Comparison of ENCODE assay signal across 9 cellular contexts in the genomic region with DNA sequence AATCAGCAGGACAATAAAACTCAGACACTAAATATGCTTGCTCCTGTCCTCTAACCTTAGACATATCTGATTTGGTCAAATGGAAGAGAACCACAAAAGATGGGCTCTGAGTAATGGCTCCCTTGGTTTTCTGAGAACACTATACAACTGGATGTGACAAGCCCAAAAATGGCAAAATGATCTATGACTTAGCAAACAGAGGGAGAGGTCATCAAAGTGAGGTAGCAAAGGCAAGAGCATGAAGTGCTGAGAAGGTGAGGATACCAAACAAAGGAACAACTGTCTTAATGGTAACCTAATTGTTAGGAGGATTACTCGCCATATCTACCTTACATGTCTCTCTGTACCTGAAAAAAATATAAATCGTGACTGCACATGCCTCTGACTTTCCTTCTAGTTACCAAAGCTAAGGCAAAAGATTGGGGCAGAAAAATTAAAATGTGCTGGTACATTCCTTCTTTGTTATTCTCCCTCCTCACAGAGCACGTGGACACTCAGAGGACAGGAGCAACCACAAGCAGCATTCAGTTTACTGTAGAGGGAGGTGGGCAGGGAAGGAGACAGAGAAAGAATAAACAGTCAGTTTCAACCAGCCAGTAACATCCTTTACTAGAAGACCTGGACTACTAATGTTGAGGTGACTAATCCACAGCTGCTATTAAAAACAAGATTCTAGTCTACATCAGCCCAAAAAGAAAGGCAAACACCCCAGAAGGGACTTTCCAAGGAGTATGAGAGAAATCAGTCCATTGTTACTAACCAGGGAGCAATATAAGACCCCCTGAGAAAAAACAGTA.
A peak's percentile ranks its signal among the peaks of the same experiment; 100 is the strongest.
DNase-seq lines count a peak whose midpoint lies in the region; ATAC-seq and TF ChIP-seq lines count a peak whose summit lies in the region.
"Had no signal": no experiment of that assay in that cellular context is flagged by ENCODE, and none has a peak within 500 bp of the region (broad histone marks: within the 10 kb centered on the region; RNA-seq: fewer than 3 reads in every experiment).

No MANE protein-coding gene starts in this region.

- POLR2A ChIA-PET in CD4-positive, alpha-beta memory T cell (lab: Charles Lee; ENCODE audit: partially characterized antibody), result interaction anchor here (0.6 kb wide), 1 partner anchor 108 kb away, joined by 3 read pairs; no protein-coding TSS in a partner anchor

- H3K36me3 ChIP-seq in CD4-positive, alpha-beta memory T cell (ENCODE audit: insufficient read depth, low read length), result peaks cover 33% of the 10 kb centered on the region

- no peak for TF ChIP-seq CTCF in foreskin keratinocyte (conservative IDR thresholded peaks at IDR 0.05)

- H3K27me3 Mint-ChIP-seq in CD4-positive, alpha-beta memory T cell, result no peaks in the 10 kb centered on the region

- no peak overlapping the region for H3K4me3 ChIP-seq in CD4-positive, alpha-beta memory T cell (ENCODE audit: low read length in 2 of 2)

- DNase-seq in CD4-positive, alpha-beta memory T cell, result no peak
- DNase-seq in T1000 (lab: John Stamatoyannopoulos, UW) (peak; percentile 10), foreskin keratinocyte (peak in 1 of 2 donors; percentile 49), left lobe of liver (ENCODE audit: low spot score) (no peak), NCI-H82 treated with DMSO at 0.1 percent for 48 hours (lab: John Stamatoyannopoulos, UW; ENCODE audit: unreplicated experiment) (no peak), HuH-7.5 (ENCODE audit: low spot score) (no peak)
- DNase-seq: cortex of kidney had no signal

- intact Hi-C loops in CD4-positive, alpha-beta memory T cell (cut with micrococcal nuclease), result no loop called here

- ATAC-seq in GM18520 (IDR thresholded peaks at IDR 0.05; ENCODE audit: unreplicated experiment) (peak; percentile 42), foreskin keratinocyte (peak; percentile 83), left lobe of liver (no peak)

- H3K9me3 Mint-ChIP-seq in CD4-positive, alpha-beta memory T cell, result no peaks in the 10 kb centered on the region
- H3K9me3 Mint-ChIP-seq: mesothelial cell of epicardium had no signal

- H3K4me1 Mint-ChIP-seq in CD4-positive, alpha-beta memory T cell, result peaks cover 0 to 13% (median 8%) of the 10 kb centered on the region in 4 donors

- H3K27ac ChIP-seq in CD4-positive, alpha-beta memory T cell (ENCODE audit: low read depth, low read length), result no peak overlapping the region
- H3K27ac ChIP-seq in foreskin keratinocyte, result peak overlapping the region; percentile 66

- no peaks in the 10 kb centered on the region for H3K9me3 ChIP-seq in CD4-positive, alpha-beta memory T cell (ENCODE audit: control insufficient read depth in 1 of 2, low read length in 2 of 2)

- H3K4me1 ChIP-seq in CD4-positive, alpha-beta memory T cell (ENCODE audit: insufficient read depth, low read length), result no peaks in the 10 kb centered on the region
- H3K4me1 ChIP-seq in foreskin keratinocyte, result peaks cover 23% of the 10 kb centered on the region

- no peak overlapping the region for H3K4me3 Mint-ChIP-seq in CD4-positive, alpha-beta memory T cell
- H3K4me3 Mint-ChIP-seq: mesothelial cell of epicardium had no signal

- peaks cover 42 to 67% of the 10 kb centered on the region in 2 donors for H3K36me3 Mint-ChIP-seq in CD4-positive, alpha-beta memory T cell

- no peaks in the 10 kb centered on the region for H3K27me3 ChIP-seq in CD4-positive, alpha-beta memory T cell (ENCODE audit: insufficient read depth, low read length)
- H3K27me3 ChIP-seq in foreskin keratinocyte, result no peaks in the 10 kb centered on the region

- peak overlapping the region in 5 of 7 donors; percentile 22 to 93 (median 53) for H3K27ac Mint-ChIP-seq in CD4-positive, alpha-beta memory T cell
- H3K27ac Mint-ChIP-seq: mesothelial cell of epicardium had no signal

- CTCF ChIA-PET in CD4-positive, alpha-beta memory T cell (lab: Charles Lee; ENCODE audit: partially characterized antibody), result interaction anchor here (1.9 kb wide), 1 partner anchor 9 kb away, joined by 5 read pairs; no protein-coding TSS in a partner anchor
